ENCODE assay signal across 19 cellular contexts in genomic region chr12:94191023-94191422, GRCh38. TPM values are rescaled to one million over a fixed set of nuclear protein-coding genes. Genes with fewer than 3 reads are reported as not detected.
DNase-seq lines count a peak whose midpoint lies in the region; ATAC-seq lines count a peak whose summit lies in the region.
"Had no signal": no experiment of that assay in that cellular context is flagged by ENCODE, and none has a peak within 500 bp of the region (broad histone marks: within the 10 kb centered on the region; RNA-seq: fewer than 3 reads in every experiment).

No MANE protein-coding gene starts in this region.

- peaks cover 16% of the 10 kb centered on the region for H3K36me3 Mint-ChIP-seq in activated T-helper 17 cell treated with anti-CD3 and anti-CD28 coated beads, Interleukin-2, amount 50 U/mL, for 72 hours (ENCODE audit: low read depth)

- ATAC-seq in GM18858 (IDR thresholded peaks at IDR 0.05; ENCODE audit: unreplicated experiment) (peak; percentile 84), GM21515 (IDR thresholded peaks at IDR 0.05; ENCODE audit: unreplicated experiment) (peak; percentile 75), HG03025 (IDR thresholded peaks at IDR 0.05; ENCODE audit: low FRiP score, unreplicated experiment) (peak; percentile 74), HG03520 (IDR thresholded peaks at IDR 0.05; ENCODE audit: unreplicated experiment) (no peak), HG02981 (IDR thresholded peaks at IDR 0.05; ENCODE audit: unreplicated experiment) (no peak)
- peak; percentile 72 for ATAC-seq in activated T-helper 17 cell treated with anti-CD3 and anti-CD28 coated beads, Interleukin-2, amount 50 U/mL, for 72 hours (replicated peaks)
- ATAC-seq: gastroesophageal sphincter had no signal

- no peak overlapping the region for H3K27ac Mint-ChIP-seq in activated T-helper 17 cell treated with anti-CD3 and anti-CD28 coated beads, Interleukin-2, amount 50 U/mL, for 72 hours

- H3K4me3 Mint-ChIP-seq in activated T-helper 17 cell treated with anti-CD3 and anti-CD28 coated beads, Interleukin-2, amount 50 U/mL, for 72 hours = no peak overlapping the region
- H3K4me3 Mint-ChIP-seq: CD4-positive, alpha-beta memory T cell; central memory CD8-positive, alpha-beta T cell; naive B cell had no signal

- peaks cover 6% of the 10 kb centered on the region for H3K4me1 Mint-ChIP-seq in activated T-helper 17 cell treated with anti-CD3 and anti-CD28 coated beads, Interleukin-2, amount 50 U/mL, for 72 hours

- H3K27me3 Mint-ChIP-seq in activated T-helper 17 cell treated with anti-CD3 and anti-CD28 coated beads, Interleukin-2, amount 50 U/mL, for 72 hours = no peaks in the 10 kb centered on the region
- H3K27me3 Mint-ChIP-seq: CD4-positive, alpha-beta memory T cell; central memory CD8-positive, alpha-beta T cell; naive B cell had no signal

- no peak for DNase-seq in T-helper 1 cell
- DNase-seq: amniotic stem cell; CD4-positive, alpha-beta memory T cell; DMS79; GM23248; kidney; mesenchymal stem cell; naive B cell; NCI-H1092 treated with DMSO at 0.1 percent for 48 hours; NCI-H524 treated with DMSO at 0.1 percent for 48 hours; Right ventricle myocardium superior had no signal

- peaks cover 5% of the 10 kb centered on the region for H3K9me3 Mint-ChIP-seq in activated T-helper 17 cell treated with anti-CD3 and anti-CD28 coated beads, Interleukin-2, amount 50 U/mL, for 72 hours

RNA-seq across cellular contexts. Expression of gene PLXNC1, which starts 42.6 kb away (rescaled TPM):
- 1 to 10 TPM; 4.9 to 7.5 TPM for total RNA-seq in activated T-helper 17 cell treated with anti-CD3 and anti-CD28 coated beads, Interleukin-2, amount 50 U/mL, for 72 hours

Comparison
In these comparisons a context has a peak if more than half of its experiments do, and no peak if none do; other contexts are left out.
1. ATAC-seq: peak in GM18858 (single experiment), GM21515 (single experiment), HG03025 (single experiment) and activated T-helper 17 cell treated with anti-CD3 and anti-CD28 coated beads, Interleukin-2, amount 50 U/mL, for 72 hours (single experiment); none in HG03520 (single experiment) and HG02981 (single experiment).